8 cellular contexts compared by ENCODE assay signal in genomic region chr6:159729598-159729997, GRCh38. TPM values are rescaled to one million over a fixed set of nuclear protein-coding genes. Genes with fewer than 3 reads are reported as not detected.
DNase-seq lines count a peak whose midpoint lies in the region; ATAC-seq, FAIRE-seq and TF ChIP-seq lines count a peak whose summit lies in the region.

No MANE protein-coding gene starts in this region.

- H3K9me3 ChIP-seq in CD4-positive, alpha-beta memory T cell (ENCODE audit: control insufficient read depth in 1 of 2, low read length in 2 of 2) = no peaks in the 10 kb centered on the region
- H3K9me3 ChIP-seq in kidney (ENCODE audit: control insufficient read depth in 1 of 2, low read length in 2 of 2) = no peaks in the 10 kb centered on the region

- H3K4me1 Mint-ChIP-seq in CD4-positive, alpha-beta memory T cell = peaks cover 32 to 82% (median 59%) of the 10 kb centered on the region in 4 donors
- peaks cover 56% of the 10 kb centered on the region for H3K4me1 Mint-ChIP-seq in activated CD8-positive, alpha-beta T cell treated with anti-CD3 and anti-CD28 coated beads, Interleukin-2, amount 10 ng/mL, durations not matched to agents 7 days and 5 days (ENCODE audit: low read depth)

- H3K36me3 Mint-ChIP-seq in CD4-positive, alpha-beta memory T cell = peaks cover 3 to 31% of the 10 kb centered on the region in 2 donors
- H3K36me3 Mint-ChIP-seq in activated CD8-positive, alpha-beta T cell treated with anti-CD3 and anti-CD28 coated beads, Interleukin-2, amount 10 ng/mL, durations not matched to agents 7 days and 5 days (ENCODE audit: low read depth) = peaks cover 41% of the 10 kb centered on the region

- POLR2A ChIA-PET in CD4-positive, alpha-beta memory T cell (lab: Charles Lee; ENCODE audit: partially characterized antibody) = interaction anchor here (5.1 to 8.3 kb wide), 3 partner anchors 33 to 59 kb away, joined by 114 to 240 read pairs (median 169); partner anchors contain the start of genes ACAT2, MRPL18, SOD2 and TCP1
- POLR2A ChIA-PET in activated CD8-positive, alpha-beta T cell treated with anti-CD3 and anti-CD28 coated beads, Interleukin-2, amount 10 ng/mL, durations not matched to agents 7 days and 5 days (lab: Charles Lee) = interaction anchor here (0.6 to 5.3 kb wide), 6 partner anchors 9 to 61 kb away, joined by 3 to 56 read pairs (median 4); partner anchors contain the start of genes ACAT2 and SOD2

- H3K27me3 ChIP-seq in CD4-positive, alpha-beta memory T cell (ENCODE audit: insufficient read depth, low read length) = no peaks in the 10 kb centered on the region

- H3K36me3 ChIP-seq in CD4-positive, alpha-beta memory T cell (ENCODE audit: insufficient read depth, low read length) = peaks cover 6% of the 10 kb centered on the region
- no peaks in the 10 kb centered on the region for H3K36me3 ChIP-seq in kidney (ENCODE audit: control insufficient read depth in 1 of 2, insufficient read depth in 2 of 2, low read length in 2 of 2)

- intact Hi-C loops in CD4-positive, alpha-beta memory T cell (cut with micrococcal nuclease) = no loop called here
- intact Hi-C loops in kidney (cut with DNase I) = no loop called here

- no peak for TF ChIP-seq CTCF in kidney (IDR thresholded peaks at IDR 0.05; ENCODE audit: borderline replicate concordance, extremely low read depth, insufficient read depth)

- peaks cover 78% of the 10 kb centered on the region for H3K4me1 ChIP-seq in CD4-positive, alpha-beta memory T cell (ENCODE audit: insufficient read depth, low read length)
- peaks cover 10 to 25% of the 10 kb centered on the region in 2 donors for H3K4me1 ChIP-seq in kidney (ENCODE audit: control insufficient read depth in 1 of 2, insufficient read depth in 1 of 2, low read depth in 1 of 2, low read length in 2 of 2)

- H3K9me3 Mint-ChIP-seq in CD4-positive, alpha-beta memory T cell = peaks cover 0 to 8% (median 0%) of the 10 kb centered on the region in 8 donors
- no peaks in the 10 kb centered on the region for H3K9me3 Mint-ChIP-seq in activated CD8-positive, alpha-beta T cell treated with anti-CD3 and anti-CD28 coated beads, Interleukin-2, amount 10 ng/mL, durations not matched to agents 7 days and 5 days (ENCODE audit: insufficient read depth)

- H3K27me3 Mint-ChIP-seq in CD4-positive, alpha-beta memory T cell = no peaks in the 10 kb centered on the region
- no peaks in the 10 kb centered on the region for H3K27me3 Mint-ChIP-seq in activated CD8-positive, alpha-beta T cell treated with anti-CD3 and anti-CD28 coated beads, Interleukin-2, amount 10 ng/mL, durations not matched to agents 7 days and 5 days (ENCODE audit: low read depth)

- H3K27ac ChIP-seq in CD4-positive, alpha-beta memory T cell (ENCODE audit: low read depth, low read length) = peak overlapping the region; percentile 25
- peak overlapping the region in 1 of 2 donors; percentile 41 for H3K27ac ChIP-seq in kidney (ENCODE audit: low read depth in 2 of 2, low read length in 2 of 2)

- H3K4me3 ChIP-seq in CD4-positive, alpha-beta memory T cell (ENCODE audit: low read length in 2 of 2) = peak overlapping the region in 1 of 2 donors; percentile 2
- H3K4me3 ChIP-seq in kidney (ENCODE audit: low read length in 2 of 2) = peak overlapping the region; percentile 67 to 96

- DNase-seq in CD4-positive, alpha-beta memory T cell = no peak
- peak; percentile 26 for DNase-seq in HCEC 1CT
- DNase-seq in activated CD8-positive, alpha-beta T cell treated with anti-CD3 and anti-CD28 coated beads, Interleukin-2, amount 10 ng/mL, durations not matched to agents 7 days and 5 days = no peak
- no peak for DNase-seq in kidney
- no peak for DNase-seq in DMS153 (lab: John Stamatoyannopoulos, UW)
- DNase-seq in cortex of kidney (lab: John Stamatoyannopoulos, UW) = no peak
- DNase-seq in activated effector memory CD4-positive, alpha-beta T cell treated with Interleukin-2 at 50 U/mL for 16 hours = no peak

- no peak for ATAC-seq in activated CD8-positive, alpha-beta T cell treated with anti-CD3 and anti-CD28 coated beads, Interleukin-2, amount 10 ng/mL, durations not matched to agents 7 days and 5 days
- ATAC-seq in GM21423 (IDR thresholded peaks at IDR 0.05; ENCODE audit: unreplicated experiment) = no peak

- peak overlapping the region; percentile 91 to 95 (median 92) for H3K4me3 Mint-ChIP-seq in CD4-positive, alpha-beta memory T cell
- peak overlapping the region; percentile 88 for H3K4me3 Mint-ChIP-seq in activated CD8-positive, alpha-beta T cell treated with anti-CD3 and anti-CD28 coated beads, Interleukin-2, amount 10 ng/mL, durations not matched to agents 7 days and 5 days

- no peak for FAIRE-seq in kidney (lab: Jason Lieb, UNC)

- CTCF ChIA-PET in CD4-positive, alpha-beta memory T cell (lab: Charles Lee; ENCODE audit: partially characterized antibody) = interaction anchor here (1.4 to 2.5 kb wide), 3 partner anchors 9 to 134 kb away, joined by 4 to 13 read pairs (median 4); no protein-coding TSS in a partner anchor
- CTCF ChIA-PET in activated CD8-positive, alpha-beta T cell treated with anti-CD3 and anti-CD28 coated beads, Interleukin-2, amount 10 ng/mL, durations not matched to agents 7 days and 5 days (lab: Charles Lee) = interaction anchor here (1.2 to 4.6 kb wide), 5 partner anchors 8 to 39 kb away, joined by 3 to 33 read pairs (median 7); partner anchors contain the start of gene SOD2

- peak overlapping the region in 6 of 7 donors; percentile 72 to 99 (median 88) for H3K27ac Mint-ChIP-seq in CD4-positive, alpha-beta memory T cell
- H3K27ac Mint-ChIP-seq in activated CD8-positive, alpha-beta T cell treated with anti-CD3 and anti-CD28 coated beads, Interleukin-2, amount 10 ng/mL, durations not matched to agents 7 days and 5 days = peak overlapping the region; percentile 12

- H3K9ac ChIP-seq in kidney (ENCODE audit: low read length in 2 of 2) = peak overlapping the region; percentile 29 to 77

RNA-seq across cellular contexts. Expression of gene WTAP, which starts 2.3 kb away (rescaled TPM):
- total RNA-seq in CD4-positive, alpha-beta memory T cell = 100 to 1,000 TPM; 151 to 159 TPM
- polyA plus RNA-seq in CD4-positive, alpha-beta memory T cell = 100 to 1,000 TPM; 140 to 149 TPM
- 100 to 1,000 TPM; 111 to 113 TPM for total RNA-seq in activated CD8-positive, alpha-beta T cell treated with anti-CD3 and anti-CD28 coated beads, Interleukin-2, amount 10 ng/mL, durations not matched to agents 7 days and 5 days
- 108 TPM for total RNA-seq in kidney
- polyA plus RNA-seq in kidney (ENCODE audit: insufficient read depth, low read depth, low replicate concordance) = 63.5 TPM

RNA-seq across cellular contexts. Expression of gene ACAT2, which starts 32.2 kb away (rescaled TPM):
- total RNA-seq in CD4-positive, alpha-beta memory T cell = 10 to 100 TPM; 30.5 to 30.9 TPM
- polyA plus RNA-seq in CD4-positive, alpha-beta memory T cell = 10 to 100 TPM; 43.5 to 53.2 TPM
- total RNA-seq in activated CD8-positive, alpha-beta T cell treated with anti-CD3 and anti-CD28 coated beads, Interleukin-2, amount 10 ng/mL, durations not matched to agents 7 days and 5 days = 10 to 100 TPM; 84.4 to 89.2 TPM
- total RNA-seq in kidney = 20.4 TPM
- polyA plus RNA-seq in kidney (ENCODE audit: insufficient read depth, low read depth, low replicate concordance) = 30.5 TPM

RNA-seq across cellular contexts. Expression of gene SOD2, which starts 36.6 kb away (rescaled TPM):
- total RNA-seq in CD4-positive, alpha-beta memory T cell = 100 to 1,000 TPM; 128 to 131 TPM
- 100 to 1,000 TPM; 121 to 161 TPM for polyA plus RNA-seq in CD4-positive, alpha-beta memory T cell
- total RNA-seq in activated CD8-positive, alpha-beta T cell treated with anti-CD3 and anti-CD28 coated beads, Interleukin-2, amount 10 ng/mL, durations not matched to agents 7 days and 5 days = 10 to 100 TPM; 59.1 to 66.4 TPM
- 1,836 TPM for total RNA-seq in kidney
- polyA plus RNA-seq in kidney (ENCODE audit: insufficient read depth, low read depth, low replicate concordance) = 204 TPM

RNA-seq across cellular contexts. Expression of gene TCP1, which starts 59.8 kb away (rescaled TPM):
- total RNA-seq in CD4-positive, alpha-beta memory T cell = 100 to 1,000 TPM; 151 to 162 TPM
- polyA plus RNA-seq in CD4-positive, alpha-beta memory T cell = 100 to 1,000 TPM in 1 of 2 donors, 10 to 100 TPM in 1; 84.3 to 114 TPM
- total RNA-seq in activated CD8-positive, alpha-beta T cell treated with anti-CD3 and anti-CD28 coated beads, Interleukin-2, amount 10 ng/mL, durations not matched to agents 7 days and 5 days = 100 to 1,000 TPM; 263 to 277 TPM
- 130 TPM for total RNA-seq in kidney
- 121 TPM for polyA plus RNA-seq in kidney (ENCODE audit: insufficient read depth, low read depth, low replicate concordance)

Comparison
In these comparisons a context has a peak if more than half of its experiments do, and no peak if none do; other contexts are left out.
1. RNA of gene SOD2, which starts 36.6 kb away (total RNA-seq): 1,836 TPM in kidney (single experiment); 128 to 131 TPM in CD4-positive, alpha-beta memory T cell and 59.1 to 66.4 TPM in activated CD8-positive, alpha-beta T cell treated with anti-CD3 and anti-CD28 coated beads, Interleukin-2, amount 10 ng/mL, durations not matched to agents 7 days and 5 days; every median in the first group is over 10 times any median in the second.